ENCODE assay signal across 26 cellular contexts in the genomic region with DNA sequence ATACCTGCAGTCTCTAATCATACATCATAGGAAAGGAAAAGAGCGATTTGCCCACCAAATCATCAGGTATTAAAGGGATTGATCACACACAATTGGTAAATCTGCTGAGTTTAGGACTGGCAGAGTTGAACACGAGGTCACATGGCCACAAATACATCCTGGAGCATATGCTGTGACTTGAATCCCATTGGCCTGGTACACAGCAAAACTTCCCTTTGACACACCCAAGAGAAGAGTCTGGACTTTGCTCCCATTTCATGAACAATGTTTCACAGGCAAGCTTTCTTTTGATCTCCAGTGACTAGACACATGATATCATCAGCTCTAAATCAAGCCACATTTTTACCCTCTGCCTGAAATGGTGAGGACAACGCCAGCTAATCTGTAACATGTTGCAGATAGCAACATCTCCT.
DNase-seq lines count a peak whose midpoint lies in the region; ATAC-seq and TF ChIP-seq lines count a peak whose summit lies in the region.
"Had no signal": no experiment of that assay in that cellular context is flagged by ENCODE, and none has a peak within 500 bp of the region (broad histone marks: within the 10 kb centered on the region; RNA-seq: fewer than 3 reads in every experiment).

No MANE protein-coding gene starts in this region.

- H3K27me3 Mint-ChIP-seq in HFFc6 (ENCODE audit: insufficient read depth): 0 out of 2 replicates have a peak, but pooled peaks cover 1% of the 10 kb centered on the region
- H3K27me3 Mint-ChIP-seq: CD4-positive, alpha-beta T cell had no signal

- no peaks in the 10 kb centered on the region for H3K36me3 Mint-ChIP-seq in HFFc6 (ENCODE audit: low read depth)

- no peak overlapping the region for H3K4me3 Mint-ChIP-seq in HFFc6
- H3K4me3 Mint-ChIP-seq: activated CD8-positive, alpha-beta T cell treated with anti-CD3 and anti-CD28 coated beads for 36 hours; activated T-helper 17 cell treated with anti-CD3 and anti-CD28 coated beads, Interleukin-2, amount 50 U/mL, for 72 hours; CD4-positive, alpha-beta T cell; stimulated activated naive B cell treated with anti-CD40 and anti-IgM and Interleukin-4, amounts not matched to agents 10 μg/mL and 1 μg/mL and 100 μg/mL, for 72 hours had no signal

- peaks cover 11% of the 10 kb centered on the region for H3K9me3 Mint-ChIP-seq in HFFc6
- H3K9me3 Mint-ChIP-seq: activated CD8-positive, alpha-beta T cell treated with anti-CD3 and anti-CD28 coated beads for 36 hours; activated T-helper 17 cell treated with anti-CD3 and anti-CD28 coated beads, Interleukin-2, amount 50 U/mL, for 72 hours; CD4-positive, alpha-beta T cell had no signal

- peak; percentile 25 for ATAC-seq in left lobe of liver
- ATAC-seq in HG02678 (IDR thresholded peaks at IDR 0.05; ENCODE audit: unreplicated experiment): no peak
- ATAC-seq in HG03520 (IDR thresholded peaks at IDR 0.05; ENCODE audit: unreplicated experiment): no peak
- ATAC-seq: activated CD8-positive, alpha-beta T cell treated with anti-CD3 and anti-CD28 coated beads for 36 hours; activated T-helper 17 cell treated with anti-CD3 and anti-CD28 coated beads, Interleukin-2, amount 50 U/mL, for 72 hours; body of pancreas; heart right ventricle; Right ventricle myocardium inferior; SK-N-SH treated with all-trans-retinoic acid at 6 μM for 48 hours; stimulated activated naive B cell treated with anti-CD40 and anti-IgM and Interleukin-4, amounts not matched to agents 10 μg/mL and 1 μg/mL and 100 μg/mL, for 72 hours had no signal

- TF ChIP-seq CTCF in 22Rv1 (IDR thresholded peaks at IDR 0.05): no peak
- no peak for TF ChIP-seq CTCF in HFFc6 (IDR thresholded peaks at IDR 0.05)

- DNase-seq in DMS53 treated with DMSO at 0.1 percent for 48 hours (lab: John Stamatoyannopoulos, UW; ENCODE audit: unreplicated experiment) (peak; percentile 26), SW480 (ENCODE audit: low spot score) (peak; percentile 99), left lobe of liver (ENCODE audit: low spot score) (no peak), NCI-H2029 treated with DMSO at 0.1 percent for 48 hours (lab: John Stamatoyannopoulos, UW) (no peak), HFFc6 (no peak)
- DNase-seq: activated CD4-positive, alpha-beta T cell treated with anti-CD3 and anti-CD28 coated beads for 1 hour; activated CD8-positive, alpha-beta memory T cell treated with anti-CD3 and anti-CD28 coated beads, Interleukin-2, amount 50 U/mL, for 48 hours; activated CD8-positive, alpha-beta T cell treated with anti-CD3 and anti-CD28 coated beads for 36 hours; activated naive CD4-positive, alpha-beta T cell treated with anti-CD3 and anti-CD28 coated beads, Interleukin-2, amount 50 U/mL, for 16 hours; body of pancreas; CD4-positive, alpha-beta T cell; DMS 273 treated with DMSO at 0.1 percent for 48 hours; dorsolateral prefrontal cortex; HCEC 1CT; heart right ventricle; mammary epithelial cell; NCI-H1105; NCI-H1930; NCI-H2227 treated with DMSO at 0.1 percent for 48 hours; stimulated activated naive B cell treated with anti-CD40 and anti-IgM and Interleukin-4, amounts not matched to agents 10 μg/mL and 1 μg/mL and 100 μg/mL, for 72 hours had no signal

- no peak overlapping the region for H3K27ac Mint-ChIP-seq in HFFc6
- H3K27ac Mint-ChIP-seq: activated T-helper 17 cell treated with anti-CD3 and anti-CD28 coated beads, Interleukin-2, amount 50 U/mL, for 72 hours; CD4-positive, alpha-beta T cell had no signal

- peaks cover 15% of the 10 kb centered on the region; the same call in 1 of the 2 replicates for H3K4me1 Mint-ChIP-seq in HFFc6 (ENCODE audit: low read depth)
- H3K4me1 Mint-ChIP-seq: activated T-helper 17 cell treated with anti-CD3 and anti-CD28 coated beads, Interleukin-2, amount 50 U/mL, for 72 hours had no signal

- peak overlapping the region; percentile 22; the same call in 1 of the 2 replicates for H3K27ac ChIP-seq in 22Rv1
- H3K27ac ChIP-seq: body of pancreas, dorsolateral prefrontal cortex, heart right ventricle had no signal

Comparison
In these comparisons a context has a peak if more than half of its experiments do, and no peak if none do; other contexts are left out.
1. DNase-seq: peak in DMS53 treated with DMSO at 0.1 percent for 48 hours (single experiment) and SW480 (single experiment); none in left lobe of liver (single experiment), NCI-H2029 treated with DMSO at 0.1 percent for 48 hours (single experiment) and HFFc6 (single experiment).